11 cellular contexts compared by ENCODE assay signal in the genomic region with DNA sequence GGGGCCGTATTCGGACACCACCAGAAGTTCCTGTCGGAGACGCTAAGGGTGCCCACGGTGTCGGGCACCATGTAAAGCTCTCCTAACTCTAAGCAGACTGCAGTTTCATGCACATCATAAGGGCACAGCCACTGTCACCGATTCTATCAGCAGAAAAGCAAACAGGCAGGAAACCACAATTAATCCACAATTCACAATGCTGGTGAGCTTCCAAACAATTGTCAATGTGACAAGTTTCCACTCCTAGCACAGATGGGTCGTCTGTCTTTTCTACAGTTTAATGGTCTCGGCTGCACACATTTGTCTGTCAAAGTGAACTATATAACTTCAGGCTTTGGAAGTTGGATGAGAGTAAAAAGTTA. TPM values are rescaled to one million over a fixed set of nuclear protein-coding genes. Genes with fewer than 3 reads are reported as not detected.
DNase-seq lines count a peak whose midpoint lies in the region; ATAC-seq and TF ChIP-seq lines count a peak whose summit lies in the region.
"Had no signal": no experiment of that assay in that cellular context is flagged by ENCODE, and none has a peak within 500 bp of the region (broad histone marks: within the 10 kb centered on the region; RNA-seq: fewer than 3 reads in every experiment).

No MANE protein-coding gene starts in this region.

- no peak for ATAC-seq in heart left ventricle
- ATAC-seq in Right ventricle myocardium inferior, result no peak
- peak; percentile 24 for ATAC-seq in activated CD8-positive, alpha-beta T cell treated with anti-CD3 and anti-CD28 coated beads, Interleukin-2, amount 10 ng/mL, durations not matched to agents 7 days and 5 days
- no peak for ATAC-seq in left colon
- no peak for ATAC-seq in HG02610 (IDR thresholded peaks at IDR 0.05; ENCODE audit: unreplicated experiment)

- H3K36me3 Mint-ChIP-seq in activated CD8-positive, alpha-beta T cell treated with anti-CD3 and anti-CD28 coated beads, Interleukin-2, amount 10 ng/mL, durations not matched to agents 7 days and 5 days (ENCODE audit: low read depth), result peaks cover 18% of the 10 kb centered on the region

- no peaks in the 10 kb centered on the region for H3K9me3 Mint-ChIP-seq in activated CD8-positive, alpha-beta T cell treated with anti-CD3 and anti-CD28 coated beads, Interleukin-2, amount 10 ng/mL, durations not matched to agents 7 days and 5 days (ENCODE audit: insufficient read depth)

- DNase-seq in heart left ventricle (peak in 1 of 5 donors; percentile 4), Right ventricle myocardium inferior (ENCODE audit: missing footprints) (no peak), tibial artery (no peak), left colon (no peak), islet precursor cell (no peak)
- no peak for DNase-seq in activated CD8-positive, alpha-beta T cell treated with anti-CD3 and anti-CD28 coated beads, Interleukin-2, amount 10 ng/mL, durations not matched to agents 7 days and 5 days
- DNase-seq: aorta, NCI-H2029, small intestine had no signal

- H3K4me1 ChIP-seq in heart left ventricle (peaks cover 0 to 18% (median 12%) of the 10 kb centered on the region in 12 donors), tibial artery (peaks cover 0 to 46% (median 28%) of the 10 kb centered on the region in 4 donors)

- H3K4me3 ChIP-seq in heart left ventricle, result peak overlapping the region in 9 of 12 donors; percentile 36 to 71 (median 60)
- peak overlapping the region; percentile 59 for H3K4me3 ChIP-seq in iPS-18c (ENCODE audit: insufficient read depth, low read depth, low read length)
- peak overlapping the region; percentile 56 to 58 for H3K4me3 ChIP-seq in tibial artery

- CTCF ChIA-PET in activated CD8-positive, alpha-beta T cell treated with anti-CD3 and anti-CD28 coated beads, Interleukin-2, amount 10 ng/mL, durations not matched to agents 7 days and 5 days (lab: Charles Lee), result interaction anchor here (0.7 to 0.8 kb wide), 2 partner anchors 9 to 15 kb away, joined by 3 read pairs; a partner anchor contains a TSS

- no peaks in the 10 kb centered on the region for H3K9me3 ChIP-seq in heart left ventricle
- H3K9me3 ChIP-seq in iPS-18c (ENCODE audit: control insufficient read depth, insufficient read depth, low read length), result no peaks in the 10 kb centered on the region
- H3K9me3 ChIP-seq in tibial artery, result no peaks in the 10 kb centered on the region

- H3K27ac ChIP-seq in heart left ventricle (no peak overlapping the region), tibial artery (peak overlapping the region; percentile 73 to 81)

- TF ChIP-seq POLR2A in heart left ventricle (IDR thresholded peaks at IDR 0.05), result no peak

- H3K27ac Mint-ChIP-seq in activated CD8-positive, alpha-beta T cell treated with anti-CD3 and anti-CD28 coated beads, Interleukin-2, amount 10 ng/mL, durations not matched to agents 7 days and 5 days, result no peak overlapping the region

- peaks cover 16% of the 10 kb centered on the region for H3K4me1 Mint-ChIP-seq in activated CD8-positive, alpha-beta T cell treated with anti-CD3 and anti-CD28 coated beads, Interleukin-2, amount 10 ng/mL, durations not matched to agents 7 days and 5 days (ENCODE audit: low read depth)

- H3K27me3 ChIP-seq in heart left ventricle, result peaks cover 0 to 25% (median 5%) of the 10 kb centered on the region in 9 donors
- H3K27me3 ChIP-seq in tibial artery, result no peaks in the 10 kb centered on the region

- 49 to 57% (median 51%) methylated on average over 8 to 9 of the region's 9 CpGs for WGBS in heart left ventricle, 4 donors

- TF ChIP-seq CTCF in heart left ventricle (IDR thresholded peaks at IDR 0.05) (no peak), tibial artery (IDR thresholded peaks at IDR 0.05) (no peak)

- intact Hi-C loops in heart left ventricle (cut with DNase I), result no loop called here
- intact Hi-C loops in Right ventricle myocardium inferior (cut with DNase I), result no loop called here
- intact Hi-C loops in tibial artery (cut with DNase I; ENCODE audit: low total_unique reads), result no loop called here
- intact Hi-C loops in left colon (cut with DNase I, micrococcal nuclease), result no loop called here

- H3K36me3 ChIP-seq in heart left ventricle, result peaks cover 0 to 25% (median 20%) of the 10 kb centered on the region in 9 donors
- H3K36me3 ChIP-seq in tibial artery, result peaks cover 15 to 17% (median 17%) of the 10 kb centered on the region in 3 donors

- H3K4me3 Mint-ChIP-seq in activated CD8-positive, alpha-beta T cell treated with anti-CD3 and anti-CD28 coated beads, Interleukin-2, amount 10 ng/mL, durations not matched to agents 7 days and 5 days, result peak overlapping the region; percentile 28

- POLR2A ChIA-PET in activated CD8-positive, alpha-beta T cell treated with anti-CD3 and anti-CD28 coated beads, Interleukin-2, amount 10 ng/mL, durations not matched to agents 7 days and 5 days (lab: Charles Lee), result no interaction called here

- peaks cover 27% of the 10 kb centered on the region for H3K27me3 Mint-ChIP-seq in activated CD8-positive, alpha-beta T cell treated with anti-CD3 and anti-CD28 coated beads, Interleukin-2, amount 10 ng/mL, durations not matched to agents 7 days and 5 days (ENCODE audit: low read depth)

RNA-seq across cellular contexts. Expression of a gene that starts 8.8 kb away (rescaled TPM):
- total RNA-seq in heart left ventricle (under 1 TPM in 2 of 9 donors, not detected in 7; 0.07 to 0.10 TPM), Right ventricle myocardium inferior (not detected), left colon (under 1 TPM; 0.18 to 0.31 TPM)
- under 1 TPM in 1 of 2 donors, not detected in 1; 0.04 TPM for polyA plus RNA-seq in heart left ventricle
- total RNA-seq in activated CD8-positive, alpha-beta T cell treated with anti-CD3 and anti-CD28 coated beads, Interleukin-2, amount 10 ng/mL, durations not matched to agents 7 days and 5 days, result not detected

Comparison
In these comparisons a context has a peak if more than half of its experiments do, and no peak if none do; other contexts are left out.
1. H3K27ac ChIP-seq: peak in tibial artery (2 of 2); none in heart left ventricle (0 of 12).
2. Peak in every context shown above with its lines, with median percentiles within 50 percentile points of each other: H3K4me3 ChIP-seq.